In genomic region chr4:1596393-1596792, GRCh38 we compare ENCODE assay signal across 1 cellular context.
TF ChIP-seq lines count a peak whose summit lies in the region.

No MANE protein-coding gene starts in this region.

TF ChIP-seq in HepG2, 621 proteins besides CTCF, POLR2A, EP300 and RAD21 (continued from another document):
- TF ChIP-seq, protein P1, sequence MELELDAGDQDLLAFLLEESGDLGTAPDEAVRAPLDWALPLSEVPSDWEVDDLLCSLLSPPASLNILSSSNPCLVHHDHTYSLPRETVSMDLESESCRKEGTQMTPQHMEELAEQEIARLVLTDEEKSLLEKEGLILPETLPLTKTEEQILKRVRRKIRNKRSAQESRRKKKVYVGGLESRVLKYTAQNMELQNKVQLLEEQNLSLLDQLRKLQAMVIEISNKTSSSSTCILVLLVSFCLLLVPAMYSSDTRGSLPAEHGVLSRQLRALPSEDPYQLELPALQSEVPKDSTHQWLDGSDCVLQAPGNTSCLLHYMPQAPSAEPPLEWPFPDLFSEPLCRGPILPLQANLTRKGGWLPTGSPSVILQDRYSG (CRISPR knock-in tag; IDR thresholded peaks at IDR 0.05), result no peak
- TF ChIP-seq ZNF350 (CRISPR knock-in tag; IDR thresholded peaks at IDR 0.05; ENCODE audit: borderline replicate concordance, low read depth), result no peak
- no peak for TF ChIP-seq ZNF501 (CRISPR knock-in tag; IDR thresholded peaks at IDR 0.05)
- TF ChIP-seq ZNF776 (CRISPR knock-in tag; IDR thresholded peaks at IDR 0.05), result no peak
- TF ChIP-seq DMTF1 (CRISPR knock-in tag; IDR thresholded peaks at IDR 0.05), result no peak
- TF ChIP-seq IKZF1 (IDR thresholded peaks at IDR 0.05), result no peak
- TF ChIP-seq ZNF710 (CRISPR knock-in tag; IDR thresholded peaks at IDR 0.05; ENCODE audit: borderline replicate concordance), result no peak
- TF ChIP-seq TOPORS (CRISPR knock-in tag; IDR thresholded peaks at IDR 0.05), result no peak
